8 cellular contexts compared by ENCODE assay signal in the genomic region with DNA sequence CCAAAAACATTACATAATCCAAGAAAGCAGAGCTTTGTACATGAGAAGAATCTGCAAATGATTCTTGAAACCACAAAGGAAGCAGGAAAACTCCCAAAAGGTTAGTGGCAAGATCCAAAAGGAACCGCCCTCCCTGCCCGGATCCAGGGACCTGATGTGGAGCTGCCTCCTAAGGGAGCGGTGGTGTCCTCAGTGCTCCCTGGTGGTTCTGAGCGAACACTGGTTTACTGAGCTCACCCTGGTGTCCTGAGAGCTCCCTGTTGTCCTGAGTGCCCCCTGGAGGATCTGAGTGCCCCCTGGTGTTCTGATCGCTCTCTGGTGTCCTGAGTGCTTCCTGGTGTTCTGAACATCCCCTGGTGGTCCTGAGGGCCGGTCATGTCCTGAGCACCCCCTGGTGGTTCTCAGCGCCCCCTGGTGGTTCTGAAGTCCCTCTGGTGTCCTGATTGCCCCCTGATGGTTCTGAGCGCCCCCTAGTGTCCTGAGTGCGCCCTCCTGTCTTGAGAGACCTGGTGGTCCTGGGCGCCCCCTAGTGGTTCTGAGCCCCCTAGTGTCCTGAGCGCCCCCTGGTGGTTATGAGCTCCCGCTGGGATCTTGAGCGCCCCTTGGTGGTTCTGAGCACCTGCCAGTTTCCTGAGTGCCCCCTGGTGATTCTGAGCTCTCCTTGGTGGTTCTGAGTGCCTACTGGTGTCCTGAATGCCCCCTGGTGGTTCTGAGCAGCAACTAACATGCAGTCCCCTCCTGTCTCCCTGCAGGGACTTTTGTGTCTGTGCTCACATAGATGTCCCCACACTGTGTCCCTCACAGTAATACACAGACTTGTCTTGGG.
DNase-seq lines count a peak whose midpoint lies in the region; ATAC-seq lines count a peak whose summit lies in the region.

No MANE protein-coding gene starts in this region.

- ATAC-seq in HG02571 (IDR thresholded peaks at IDR 0.05; ENCODE audit: unreplicated experiment) (peak; percentile 64), Right ventricle myocardium superior (ENCODE audit: poor library complexity) (no peak)

- DNase-seq in DMS 273 (lab: John Stamatoyannopoulos, UW; ENCODE audit: unreplicated experiment) (peak; percentile 83), DMS 273 treated with DMSO at 0.1 percent for 48 hours (lab: John Stamatoyannopoulos, UW) (no peak), NCI-H2171 (lab: John Stamatoyannopoulos, UW) (peak; percentile 18), activated T-cell treated with anti-CD3 and anti-CD28 coated beads for 4 hours (peak; percentile 81), Right ventricle myocardium superior (peak; percentile 71), GF-D8 (lab: John Stamatoyannopoulos, UW) (no peak)
- peak; percentile 77 to 89 for DNase-seq in stimulated activated CD4-positive, alpha-beta T cell treated with anti-CD3 and anti-CD28 coated beads, Interleukin-4, amount 100 ng/mL, for 4 hours

- intact Hi-C loops in Right ventricle myocardium superior (cut with DNase I): no loop called here

Comparison
In these comparisons a context has a peak if more than half of its experiments do, and no peak if none do; other contexts are left out.
1. DNase-seq: peak in DMS 273 (single experiment), NCI-H2171 (single experiment), activated T-cell treated with anti-CD3 and anti-CD28 coated beads for 4 hours (single experiment), Right ventricle myocardium superior (single experiment) and stimulated activated CD4-positive, alpha-beta T cell treated with anti-CD3 and anti-CD28 coated beads, Interleukin-4, amount 100 ng/mL, for 4 hours (2 of 2); none in DMS 273 treated with DMSO at 0.1 percent for 48 hours (single experiment) and GF-D8 (single experiment).